7 cellular contexts compared by ENCODE assay signal in genomic region chr16:11783319-11784047, GRCh38. TPM values are rescaled to one million over a fixed set of nuclear protein-coding genes. Genes with fewer than 3 reads are reported as not detected.
DNase-seq lines count a peak whose midpoint lies in the region; ATAC-seq and TF ChIP-seq lines count a peak whose summit lies in the region.

No MANE protein-coding gene starts in this region.

- peaks cover 43 to 66% (median 55%) of the 10 kb centered on the region in 4 donors for H3K4me1 ChIP-seq in upper lobe of left lung

- WGBS in upper lobe of left lung, 2 donors: 1 to 3% methylated on average over 5 of the region's 5 CpGs

- H3K9me3 Mint-ChIP-seq in MCF 10A (ENCODE audit: unreplicated experiment): no peaks in the 10 kb centered on the region

- no peak overlapping the region for H3K9ac ChIP-seq in SK-N-MC (ENCODE audit: insufficient read length)

- POLR2A ChIA-PET in MCF 10A (lab: Yijun Ruan, JAX): interaction anchor here (0.5 to 7.0 kb wide), 9 partner anchors 9 to 279 kb away, joined by 3 to 115 read pairs (median 20); partner anchors contain the start of genes RSL1D1, TXNDC11 and ZC3H7A

- peaks cover 11% of the 10 kb centered on the region for H3K36me3 ChIP-seq in SK-N-MC (ENCODE audit: insufficient read depth, low read length)
- peaks cover under 1 to 17% (median 4%) of the 10 kb centered on the region in 4 donors for H3K36me3 ChIP-seq in upper lobe of left lung

- ATAC-seq in GM18511 (IDR thresholded peaks at IDR 0.05; ENCODE audit: unreplicated experiment) (peak; percentile 69), HG02678 (IDR thresholded peaks at IDR 0.05; ENCODE audit: unreplicated experiment) (peak; percentile 55), upper lobe of left lung (ENCODE audit: low FRiP score in 2 of 2) (peak; percentile 64 to 76)

- no TSS peak for BruUV-seq in MCF 10A (replicated peaks; lab: Mats Ljungman, UMichigan)

- CTCF ChIA-PET in MCF 10A (lab: Yijun Ruan, JAX): interaction anchor here (0.8 to 3.9 kb wide), 7 partner anchors 10 to 378 kb away, joined by 3 to 34 read pairs (median 4); partner anchors contain the start of gene ZC3H7A

- TF ChIP-seq POLR2A in upper lobe of left lung (IDR thresholded peaks at IDR 0.05): no peak

- TF ChIP-seq EP300 in upper lobe of left lung (IDR thresholded peaks at IDR 0.05): peak in 1 of 4 donors; percentile 11

- DNase-seq in SK-N-MC (ENCODE audit: low read depth, low spot score): no peak
- no peak for DNase-seq in MCF 10A (ENCODE audit: unreplicated experiment)
- peak; percentile 80 to 81 for DNase-seq in lung microvascular endothelial cell (ENCODE audit: low read depth in 2 of 2)
- no peak for DNase-seq in upper lobe of left lung
- no peak for DNase-seq in middle frontal gyrus (ENCODE audit: extremely low spot score, low spot score)

- H3K27ac ChIP-seq in SK-N-MC (peak overlapping the region; percentile 59), upper lobe of left lung (peak overlapping the region; percentile 87 to 93 (median 90))

- intact Hi-C loops in MCF 10A (cut with micrococcal nuclease): loop anchor here (5.0 kb wide), 1 partner anchor 69 kb away; the partner anchor contains the start of gene RSL1D1

- H3K9me3 ChIP-seq in SK-N-MC (ENCODE audit: low read depth, low read length): no peaks in the 10 kb centered on the region
- no peaks in the 10 kb centered on the region for H3K9me3 ChIP-seq in upper lobe of left lung

- TF ChIP-seq CTCF in MCF 10A (IDR thresholded peaks at IDR 0.05; ENCODE audit: unreplicated experiment) (no peak), upper lobe of left lung (IDR thresholded peaks at IDR 0.05) (no peak)

- peak overlapping the region; percentile 95 for H3K27ac Mint-ChIP-seq in MCF 10A (ENCODE audit: low read depth, unreplicated experiment)

- peaks cover 44% of the 10 kb centered on the region for H3K36me3 Mint-ChIP-seq in MCF 10A (ENCODE audit: insufficient read depth, unreplicated experiment)

- H3K4me3 Mint-ChIP-seq in MCF 10A (ENCODE audit: unreplicated experiment): peak overlapping the region; percentile 61

- H3K4me1 Mint-ChIP-seq in MCF 10A (ENCODE audit: insufficient read depth, unreplicated experiment): peaks cover 37% of the 10 kb centered on the region

- H3K27me3 Mint-ChIP-seq in MCF 10A (ENCODE audit: insufficient read depth, unreplicated experiment): no peaks in the 10 kb centered on the region

- H3K4me3 ChIP-seq in SK-N-MC (peak overlapping the region; percentile 37), upper lobe of left lung (peak overlapping the region in 2 of 4 donors; percentile 12 to 20)

- H3K27me3 ChIP-seq in upper lobe of left lung: no peaks in the 10 kb centered on the region

RNA-seq across cellular contexts. Expression of gene ZC3H7A, which starts 13.6 kb away (rescaled TPM):
- total RNA-seq in MCF 10A (2022) (66.9 and 74.1 TPM in 2 replicates), lung microvascular endothelial cell (35.1 and 53.2 TPM in 2 replicates), upper lobe of left lung (100 to 1,000 TPM in 2 of 6 donors, 10 to 100 TPM in 4; 52.7 to 142 (median 64.7) TPM)

RNA-seq across cellular contexts. Expression of gene TXNDC11, which starts 40.8 kb away (rescaled TPM):
- 38.2 and 43.7 TPM in 2 replicates for total RNA-seq in MCF 10A (2022)
- 23.8 and 32.7 TPM in 2 replicates for total RNA-seq in lung microvascular endothelial cell
- total RNA-seq in upper lobe of left lung: 100 to 1,000 TPM in 5 of 6 donors, 10 to 100 TPM in 1; 81.2 to 148 (median 117) TPM

Comparison
In these comparisons a context has a peak if more than half of its experiments do, and no peak if none do; other contexts are left out.
1. DNase-seq: peak in lung microvascular endothelial cell (2 of 2); none in SK-N-MC (single experiment), MCF 10A (single experiment), upper lobe of left lung (0 of 2) and middle frontal gyrus (single experiment).
2. Peak in every context shown above with its lines, with median percentiles within 50 percentile points of each other: ATAC-seq.